Comparison of ENCODE assay signal across 8 cellular contexts in genomic region chr11:75706260-75706729, GRCh38. TPM values are rescaled to one million over a fixed set of nuclear protein-coding genes. Genes with fewer than 3 reads are reported as not detected.
DNase-seq lines count a peak whose midpoint lies in the region; ATAC-seq, FAIRE-seq and TF ChIP-seq lines count a peak whose summit lies in the region.

No MANE protein-coding gene starts in this region.

- TF ChIP-seq CTCF in KMS-11 (conservative IDR thresholded peaks at IDR 0.05; ENCODE audit: low read depth, low read length) (peak; percentile 90), neutrophil (IDR thresholded peaks at IDR 0.05) (peak; percentile 90), stomach (IDR thresholded peaks at IDR 0.05) (peak in 6 of 7 experiments; percentile 65 to 95 (median 91))

- no peak for FAIRE-seq in RCC 7860 (lab: Jason Lieb, UNC)

- H3K27me3 ChIP-seq in KMS-11 (ENCODE audit: insufficient read depth, low read depth), result no peaks in the 10 kb centered on the region
- H3K27me3 ChIP-seq in neutrophil, result no peaks in the 10 kb centered on the region
- H3K27me3 ChIP-seq in stomach, result no peaks in the 10 kb centered on the region

- 4 to 8% (median 4%) methylated on average over 12 to 17 of the region's 17 CpGs for WGBS in stomach, 5 donors

- no peaks in the 10 kb centered on the region for H3K79me2 ChIP-seq in KMS-11 (ENCODE audit: insufficient read depth, low read depth)

- intact Hi-C loops in stomach (cut with DNase I; ENCODE audit: low total_unique reads), result no loop called here

- DNase-seq in GM04504 (ENCODE audit: low read depth), result peak; percentile 30
- peak; percentile 43 for DNase-seq in RCC 7860 (ENCODE audit: low spot score)
- DNase-seq in activated T-helper 1 cell treated with Interleukin-2 at 50 U/mL for 16 hours (ENCODE audit: low read depth), result peak; percentile 38
- DNase-seq in fibroblast of the conjunctiva (ENCODE audit: low read depth), result peak; percentile 59
- DNase-seq in stomach, result peak; percentile 77

- H2AFZ ChIP-seq in KMS-11 (ENCODE audit: low read depth), result peak overlapping the region; percentile 39; the same call in 1 of the 2 replicates

- no peaks in the 10 kb centered on the region for H3K9me3 ChIP-seq in neutrophil
- no peaks in the 10 kb centered on the region for H3K9me3 ChIP-seq in stomach

- H3K36me3 ChIP-seq in KMS-11 (ENCODE audit: insufficient read depth), result no peaks in the 10 kb centered on the region
- H3K36me3 ChIP-seq in neutrophil, result no peaks in the 10 kb centered on the region
- no peaks in the 10 kb centered on the region for H3K36me3 ChIP-seq in stomach

- no peaks in the 10 kb centered on the region for H3K4me1 ChIP-seq in KMS-11 (ENCODE audit: low read depth, poor library complexity, severe bottlenecking)
- peaks cover 3 to 5% of the 10 kb centered on the region in 2 experiments for H3K4me1 ChIP-seq in neutrophil (ENCODE audit: control insufficient read depth in 1 of 2, insufficient read depth in 1 of 2, low read depth in 1 of 2, low read length in 1 of 2)
- H3K4me1 ChIP-seq in stomach, result peaks cover 0 to 17% (median 12%) of the 10 kb centered on the region in 4 donors

- no peak for TF ChIP-seq EP300 in stomach (IDR thresholded peaks at IDR 0.05)

- TF ChIP-seq POLR2A in stomach (IDR thresholded peaks at IDR 0.05), result no peak

- no peak overlapping the region for H3K27ac ChIP-seq in KMS-11
- no peak overlapping the region for H3K27ac ChIP-seq in neutrophil
- H3K27ac ChIP-seq in stomach, result peak overlapping the region in 1 of 5 donors; percentile 26

- H3K4me3 ChIP-seq in KMS-11 (IDR thresholded peaks at IDR 0.05; ENCODE audit: insufficient read depth, low read depth, low read length), result no peak overlapping the region
- H3K4me3 ChIP-seq in neutrophil (ENCODE audit: low read depth in 1 of 2, low read length in 1 of 2), result no peak overlapping the region
- peak overlapping the region in 3 of 4 donors; percentile 13 to 22 (median 15) for H3K4me3 ChIP-seq in stomach

- ATAC-seq in GM18868 (IDR thresholded peaks at IDR 0.05; ENCODE audit: unreplicated experiment), result no peak

- no peak overlapping the region for H3K9ac ChIP-seq in KMS-11

- no peaks in the 10 kb centered on the region for H4K20me1 ChIP-seq in KMS-11 (ENCODE audit: insufficient read depth)

- peak overlapping the region; percentile 9; the same call in 1 of the 2 replicates for H3K4me2 ChIP-seq in KMS-11

RNA-seq across cellular contexts. Expression of gene MOGAT2, which starts 11.3 kb away (rescaled TPM):
- total RNA-seq in stomach, result 10 to 100 TPM in 2 of 5 donors, 1 to 10 TPM in 1, not detected in 2; 1.2 to 51.9 (median 11.4) TPM
- polyA plus RNA-seq in stomach, result 1 to 10 TPM in 1 of 3 donors, under 1 TPM in 1, not detected in 1; 0.62 to 1.3 TPM

RNA-seq across cellular contexts. Expression of gene MAP6, which starts 37.5 kb away (rescaled TPM):
- 10 to 100 TPM in 1 of 5 donors, 1 to 10 TPM in 3, under 1 TPM in 1; 0.58 to 27.2 (median 3.6) TPM for total RNA-seq in stomach
- polyA plus RNA-seq in stomach, result 1 to 10 TPM; 3.6 to 6.4 (median 4.2) TPM

Comparison
In these comparisons a context has a peak if more than half of its experiments do, and no peak if none do; other contexts are left out.
1. H3K4me3 ChIP-seq: peak in stomach (3 of 4); none in KMS-11 (single experiment) and neutrophil (0 of 2).
2. Peak in every context shown above with its lines, with median percentiles within 50 percentile points of each other: DNase-seq and CTCF ChIP-seq.